1 cellular context compared by ENCODE assay signal in the genomic region with DNA sequence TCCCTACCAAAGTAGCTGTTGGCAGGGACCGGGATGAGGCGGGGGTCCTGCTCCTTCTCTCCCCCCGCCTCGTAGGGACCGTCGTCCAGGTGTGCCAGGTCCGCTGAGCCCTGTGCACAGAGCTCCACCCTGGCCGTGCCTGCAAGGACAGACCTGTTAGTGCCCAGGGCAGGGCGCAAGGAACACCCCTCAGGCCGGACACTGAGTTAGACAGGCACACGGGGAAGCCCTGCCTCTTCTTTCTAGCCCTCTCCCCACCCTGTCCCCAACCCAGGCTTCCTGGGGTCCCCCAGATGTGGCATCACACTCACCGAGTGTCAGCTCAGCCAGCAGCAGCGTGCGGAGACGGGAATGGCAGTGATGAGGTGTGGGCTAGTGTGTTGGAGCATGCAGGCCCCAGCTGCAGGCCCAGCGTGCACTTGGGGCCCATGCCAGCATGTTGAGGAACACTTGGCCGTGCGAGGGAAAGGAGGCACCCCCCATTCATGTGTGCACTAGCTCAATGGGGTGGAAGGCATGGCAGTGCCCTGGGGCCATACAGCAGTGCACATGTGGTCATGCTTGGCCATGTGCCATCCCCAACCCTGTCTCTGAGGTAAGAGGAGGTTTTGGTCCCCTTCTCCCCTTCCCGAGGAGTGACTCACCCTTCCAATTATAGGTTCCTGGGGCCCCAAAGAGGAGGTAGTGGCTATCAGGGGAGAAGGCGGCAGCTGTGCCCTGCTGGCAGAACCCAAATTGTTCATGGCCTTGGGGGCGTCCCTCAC.
A peak's percentile ranks its signal among the peaks of the same experiment; 100 is the strongest.
TF ChIP-seq lines count a peak whose summit lies in the region.

No MANE protein-coding gene starts in this region.

TF ChIP-seq in HepG2, 621 proteins besides CTCF, POLR2A, EP300 and RAD21:
- TF ChIP-seq PLRG1 (conservative IDR thresholded peaks at IDR 0.05): no peak
- TF ChIP-seq, protein P1, sequence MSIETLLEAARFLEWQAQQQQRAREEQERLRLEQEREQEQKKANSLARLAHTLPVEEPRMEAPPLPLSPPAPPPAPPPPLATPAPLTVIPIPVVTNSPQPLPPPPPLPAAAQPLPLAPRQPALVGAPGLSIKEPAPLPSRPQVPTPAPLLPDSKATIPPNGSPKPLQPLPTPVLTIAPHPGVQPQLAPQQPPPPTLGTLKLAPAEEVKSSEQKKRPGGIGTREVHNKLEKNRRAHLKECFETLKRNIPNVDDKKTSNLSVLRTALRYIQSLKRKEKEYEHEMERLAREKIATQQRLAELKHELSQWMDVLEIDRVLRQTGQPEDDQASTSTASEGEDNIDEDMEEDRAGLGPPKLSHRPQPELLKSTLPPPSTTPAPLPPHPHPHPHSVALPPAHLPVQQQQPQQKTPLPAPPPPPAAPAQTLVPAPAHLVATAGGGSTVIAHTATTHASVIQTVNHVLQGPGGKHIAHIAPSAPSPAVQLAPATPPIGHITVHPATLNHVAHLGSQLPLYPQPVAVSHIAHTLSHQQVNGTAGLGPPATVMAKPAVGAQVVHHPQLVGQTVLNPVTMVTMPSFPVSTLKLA (IDR thresholded peaks at IDR 0.05): peak; percentile 34; the same call in 1 of the 2 replicates
